Comparison of ENCODE assay signal across 1 cellular context in genomic region chr4:102217775-102218174, GRCh38.
TF ChIP-seq lines count a peak whose summit lies in the region.

No MANE protein-coding gene starts in this region.

TF ChIP-seq in GM23338, 12 proteins besides CTCF, POLR2A, EP300 and RAD21 (continued from another document):
- no peak for TF ChIP-seq ZNF462 (CRISPR knock-in tag; IDR thresholded peaks at IDR 0.05)
